1 cellular context compared by ENCODE assay signal in the genomic region with DNA sequence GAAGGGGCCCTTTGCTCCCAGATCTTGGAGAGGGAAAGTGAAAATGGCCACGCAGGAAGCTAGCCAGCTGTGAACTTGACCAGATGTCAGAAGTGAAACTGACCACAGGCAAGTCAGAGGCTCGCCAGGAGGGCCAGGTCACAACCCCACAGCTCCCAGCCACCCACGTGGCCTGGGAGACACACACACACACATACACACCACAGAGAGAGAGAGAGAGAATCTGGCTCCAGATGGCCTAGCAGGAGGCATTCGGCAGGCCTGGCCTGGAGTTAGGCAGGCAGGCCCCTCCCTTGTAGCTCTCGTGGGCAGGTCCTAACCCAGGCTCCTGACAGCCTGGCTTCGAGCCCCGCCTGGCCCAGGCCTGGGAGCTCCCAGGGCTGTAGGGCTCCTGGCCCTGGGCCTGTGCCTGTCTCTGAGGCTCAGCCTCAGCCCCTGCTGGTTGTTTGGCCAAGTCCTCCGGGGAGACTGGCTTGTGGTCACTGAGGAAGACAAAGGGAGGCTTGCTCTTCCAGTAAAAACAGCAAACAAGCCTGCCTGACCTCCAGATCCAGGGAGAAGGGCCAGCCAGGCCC.
TF ChIP-seq lines count a peak whose summit lies in the region.

No MANE protein-coding gene starts in this region.

TF ChIP-seq in GM12878, 131 proteins besides CTCF, POLR2A, EP300 and RAD21 (continued from another document):
- TF ChIP-seq, protein P1, sequence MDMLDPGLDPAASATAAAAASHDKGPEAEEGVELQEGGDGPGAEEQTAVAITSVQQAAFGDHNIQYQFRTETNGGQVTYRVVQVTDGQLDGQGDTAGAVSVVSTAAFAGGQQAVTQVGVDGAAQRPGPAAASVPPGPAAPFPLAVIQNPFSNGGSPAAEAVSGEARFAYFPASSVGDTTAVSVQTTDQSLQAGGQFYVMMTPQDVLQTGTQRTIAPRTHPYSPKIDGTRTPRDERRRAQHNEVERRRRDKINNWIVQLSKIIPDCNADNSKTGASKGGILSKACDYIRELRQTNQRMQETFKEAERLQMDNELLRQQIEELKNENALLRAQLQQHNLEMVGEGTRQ (IDR thresholded peaks at IDR 0.05; ENCODE audit: borderline replicate concordance, low read depth, low read length): peak; percentile 47; the same call in 1 of the 2 replicates
- TF ChIP-seq PAX5 (IDR thresholded peaks at IDR 0.05; ENCODE audit: borderline replicate concordance, low read depth, low read length) (peak; percentile 90), BACH1 (IDR thresholded peaks at IDR 0.05; ENCODE audit: borderline replicate concordance) (0 out of 2 replicates have a peak, but pooled peaks have one; percentile 30), NR2C1 (IDR thresholded peaks at IDR 0.05) (peak; percentile 52; the same call in 1 of the 2 replicates), SMARCA5 (IDR thresholded peaks at IDR 0.05) (no peak)
- TF ChIP-seq, protein P2, sequence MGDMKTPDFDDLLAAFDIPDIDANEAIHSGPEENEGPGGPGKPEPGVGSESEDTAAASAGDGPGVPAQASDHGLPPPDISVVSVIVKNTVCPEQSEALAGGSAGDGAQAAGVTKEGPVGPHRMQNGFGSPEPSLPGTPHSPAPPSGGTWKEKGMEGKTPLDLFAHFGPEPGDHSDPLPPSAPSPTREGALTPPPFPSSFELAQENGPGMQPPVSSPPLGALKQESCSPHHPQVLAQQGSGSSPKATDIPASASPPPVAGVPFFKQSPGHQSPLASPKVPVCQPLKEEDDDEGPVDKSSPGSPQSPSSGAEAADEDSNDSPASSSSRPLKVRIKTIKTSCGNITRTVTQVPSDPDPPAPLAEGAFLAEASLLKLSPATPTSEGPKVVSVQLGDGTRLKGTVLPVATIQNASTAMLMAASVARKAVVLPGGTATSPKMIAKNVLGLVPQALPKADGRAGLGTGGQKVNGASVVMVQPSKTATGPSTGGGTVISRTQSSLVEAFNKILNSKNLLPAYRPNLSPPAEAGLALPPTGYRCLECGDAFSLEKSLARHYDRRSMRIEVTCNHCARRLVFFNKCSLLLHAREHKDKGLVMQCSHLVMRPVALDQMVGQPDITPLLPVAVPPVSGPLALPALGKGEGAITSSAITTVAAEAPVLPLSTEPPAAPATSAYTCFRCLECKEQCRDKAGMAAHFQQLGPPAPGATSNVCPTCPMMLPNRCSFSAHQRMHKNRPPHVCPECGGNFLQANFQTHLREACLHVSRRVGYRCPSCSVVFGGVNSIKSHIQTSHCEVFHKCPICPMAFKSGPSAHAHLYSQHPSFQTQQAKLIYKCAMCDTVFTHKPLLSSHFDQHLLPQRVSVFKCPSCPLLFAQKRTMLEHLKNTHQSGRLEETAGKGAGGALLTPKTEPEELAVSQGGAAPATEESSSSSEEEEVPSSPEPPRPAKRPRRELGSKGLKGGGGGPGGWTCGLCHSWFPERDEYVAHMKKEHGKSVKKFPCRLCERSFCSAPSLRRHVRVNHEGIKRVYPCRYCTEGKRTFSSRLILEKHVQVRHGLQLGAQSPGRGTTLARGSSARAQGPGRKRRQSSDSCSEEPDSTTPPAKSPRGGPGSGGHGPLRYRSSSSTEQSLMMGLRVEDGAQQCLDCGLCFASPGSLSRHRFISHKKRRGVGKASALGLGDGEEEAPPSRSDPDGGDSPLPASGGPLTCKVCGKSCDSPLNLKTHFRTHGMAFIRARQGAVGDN (IDR thresholded peaks at IDR 0.05): peak; percentile 84
